Comparison of ENCODE assay signal across 1 cellular context in the genomic region with DNA sequence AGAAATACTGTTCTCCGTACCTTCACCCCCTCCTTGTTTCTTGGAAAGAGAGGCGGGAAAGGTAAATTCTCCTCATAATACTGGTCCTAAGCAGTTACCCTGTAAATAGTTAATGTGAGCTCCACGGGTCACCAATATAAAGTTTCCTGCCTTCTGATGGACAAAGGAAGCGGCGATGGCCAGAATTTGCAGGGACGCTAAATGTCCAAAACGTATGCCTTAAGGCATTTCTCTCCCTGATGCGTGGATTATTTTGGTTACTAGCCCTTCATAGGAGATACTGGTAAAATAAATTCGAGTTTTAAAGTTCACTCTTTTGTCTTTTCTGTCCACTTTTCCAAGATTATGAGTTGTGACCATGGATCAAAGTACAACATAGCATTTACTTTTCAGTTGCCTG.
TF ChIP-seq lines count a peak whose summit lies in the region.

No MANE protein-coding gene starts in this region.

TF ChIP-seq in GM12878, 131 proteins besides CTCF, POLR2A, EP300 and RAD21:
- TF ChIP-seq PBX3 (IDR thresholded peaks at IDR 0.05; ENCODE audit: insufficient replicate concordance, low read depth, low read length) = no peak
- TF ChIP-seq NFIC (IDR thresholded peaks at IDR 0.05; ENCODE audit: low read depth, low read length) = no peak
- TF ChIP-seq, protein P1, sequence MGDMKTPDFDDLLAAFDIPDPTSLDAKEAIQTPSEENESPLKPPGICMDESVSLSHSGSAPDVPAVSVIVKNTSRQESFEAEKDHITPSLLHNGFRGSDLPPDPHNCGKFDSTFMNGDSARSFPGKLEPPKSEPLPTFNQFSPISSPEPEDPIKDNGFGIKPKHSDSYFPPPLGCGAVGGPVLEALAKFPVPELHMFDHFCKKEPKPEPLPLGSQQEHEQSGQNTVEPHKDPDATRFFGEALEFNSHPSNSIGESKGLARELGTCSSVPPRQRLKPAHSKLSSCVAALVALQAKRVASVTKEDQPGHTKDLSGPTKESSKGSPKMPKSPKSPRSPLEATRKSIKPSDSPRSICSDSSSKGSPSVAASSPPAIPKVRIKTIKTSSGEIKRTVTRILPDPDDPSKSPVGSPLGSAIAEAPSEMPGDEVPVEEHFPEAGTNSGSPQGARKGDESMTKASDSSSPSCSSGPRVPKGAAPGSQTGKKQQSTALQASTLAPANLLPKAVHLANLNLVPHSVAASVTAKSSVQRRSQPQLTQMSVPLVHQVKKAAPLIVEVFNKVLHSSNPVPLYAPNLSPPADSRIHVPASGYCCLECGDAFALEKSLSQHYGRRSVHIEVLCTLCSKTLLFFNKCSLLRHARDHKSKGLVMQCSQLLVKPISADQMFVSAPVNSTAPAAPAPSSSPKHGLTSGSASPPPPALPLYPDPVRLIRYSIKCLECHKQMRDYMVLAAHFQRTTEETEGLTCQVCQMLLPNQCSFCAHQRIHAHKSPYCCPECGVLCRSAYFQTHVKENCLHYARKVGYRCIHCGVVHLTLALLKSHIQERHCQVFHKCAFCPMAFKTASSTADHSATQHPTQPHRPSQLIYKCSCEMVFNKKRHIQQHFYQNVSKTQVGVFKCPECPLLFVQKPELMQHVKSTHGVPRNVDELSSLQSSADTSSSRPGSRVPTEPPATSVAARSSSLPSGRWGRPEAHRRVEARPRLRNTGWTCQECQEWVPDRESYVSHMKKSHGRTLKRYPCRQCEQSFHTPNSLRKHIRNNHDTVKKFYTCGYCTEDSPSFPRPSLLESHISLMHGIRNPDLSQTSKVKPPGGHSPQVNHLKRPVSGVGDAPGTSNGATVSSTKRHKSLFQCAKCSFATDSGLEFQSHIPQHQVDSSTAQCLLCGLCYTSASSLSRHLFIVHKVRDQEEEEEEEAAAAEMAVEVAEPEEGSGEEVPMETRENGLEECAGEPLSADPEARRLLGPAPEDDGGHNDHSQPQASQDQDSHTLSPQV (IDR thresholded peaks at IDR 0.05) = no peak
- TF ChIP-seq TCF3 (IDR thresholded peaks at IDR 0.05; ENCODE audit: borderline replicate concordance, insufficient read depth, low read depth, low read length) = no peak
- no peak for TF ChIP-seq RFX5 (IDR thresholded peaks at IDR 0.05; ENCODE audit: low read depth, low read length)
- TF ChIP-seq BHLHE40 (IDR thresholded peaks at IDR 0.05; ENCODE audit: borderline replicate concordance in 1 of 2, low read depth in 2 of 2, low read length in 1 of 2) = no peak
- no peak for TF ChIP-seq MEF2B (IDR thresholded peaks at IDR 0.05; ENCODE audit: partially characterized antibody, poor library complexity, severe bottlenecking)
